In the genomic region with DNA sequence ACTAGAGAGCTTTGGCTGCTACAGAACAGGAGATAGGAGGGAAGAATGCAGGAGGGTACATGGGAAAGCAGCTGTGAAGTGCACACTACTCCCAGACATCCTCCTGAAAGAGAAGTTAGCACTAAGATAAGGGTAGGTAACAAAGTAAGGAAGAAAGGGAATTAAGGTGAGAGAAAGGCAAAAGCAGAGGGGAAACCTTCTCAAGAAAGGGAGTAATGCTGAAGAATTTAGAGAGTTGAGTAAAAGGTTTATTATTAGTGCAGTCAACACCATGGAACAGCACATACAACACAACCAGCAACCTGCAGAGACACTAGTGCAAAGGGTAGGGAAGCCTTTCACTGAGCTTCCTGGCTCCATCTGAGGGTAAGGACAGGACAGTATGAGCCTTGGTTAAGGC, we compare ENCODE assay signal across 23 cellular contexts. TPM values are rescaled to one million over a fixed set of nuclear protein-coding genes. Genes with fewer than 3 reads are reported as not detected.
"Had no signal": no experiment of that assay in that cellular context is flagged by ENCODE, and none has a peak within 500 bp of the region (broad histone marks: within the 10 kb centered on the region; RNA-seq: fewer than 3 reads in every experiment).

No MANE protein-coding gene starts in this region.

- H3K9me3 ChIP-seq: ascending aorta, breast epithelium, gastrocnemius medialis, sigmoid colon, SK-N-SH, tibial nerve, uterus had no signal

- H3K36me3 ChIP-seq: breast epithelium, uterus had no signal

- DNase-seq: activated CD4-positive, alpha-beta memory T cell treated with anti-CD3 and anti-CD28 coated beads for 36 hours; activated CD4-positive, alpha-beta T cell treated with anti-CD3 and anti-CD28 coated beads for 36 hours; activated CD8-positive, alpha-beta memory T cell treated with anti-CD3 and anti-CD28 coated beads, Interleukin-2, amount 10 ng/mL, durations not matched to agents 7 days and 5 days; activated effector memory CD4-positive, alpha-beta T cell treated with Interleukin-2 at 50 U/mL for 16 hours; activated T-cell treated with anti-CD3 and anti-CD28 coated beads, Interleukin-2, amount 50 U/mL, for 1 hour; dermis blood vessel endothelial cell; effector memory CD8-positive, alpha-beta T cell; gastrocnemius medialis; sigmoid colon; SK-N-SH; stimulated activated CD4-positive, alpha-beta T cell treated with anti-CD3 and anti-CD28 coated beads, Interleukin-1b, Interleukin-23, amount 100 ng/mL, for 48 hours; substantia nigra; uterus; WERI-Rb-1 had no signal

- H3K27ac ChIP-seq: ascending aorta, breast epithelium, sigmoid colon, tibial nerve, uterus, WERI-Rb-1 had no signal

- H3K4me1 ChIP-seq: breast epithelium, uterus had no signal

- ATAC-seq: activated CD4-positive, alpha-beta T cell treated with anti-CD3 and anti-CD28 coated beads for 36 hours; activated CD8-positive, alpha-beta memory T cell treated with anti-CD3 and anti-CD28 coated beads, Interleukin-2, amount 10 ng/mL, durations not matched to agents 7 days and 5 days; effector memory CD8-positive, alpha-beta T cell; gastrocnemius medialis; left lobe of liver had no signal

- H3K4me1 Mint-ChIP-seq: activated CD8-positive, alpha-beta memory T cell treated with anti-CD3 and anti-CD28 coated beads, Interleukin-2, amount 10 ng/mL, durations not matched to agents 7 days and 5 days had no signal

- H3K4me3 Mint-ChIP-seq: activated CD4-positive, alpha-beta memory T cell treated with anti-CD3 and anti-CD28 coated beads for 36 hours; activated CD4-positive, alpha-beta T cell treated with anti-CD3 and anti-CD28 coated beads for 36 hours; activated CD8-positive, alpha-beta memory T cell treated with anti-CD3 and anti-CD28 coated beads, Interleukin-2, amount 10 ng/mL, durations not matched to agents 7 days and 5 days; effector memory CD8-positive, alpha-beta T cell; neural crest cell; T-helper 1 cell treated with Interleukin-12 subunit alpha and Interleukin-12 subunit beta and Interleukin-4 antibody, amounts not matched to agents 30 μg/mL and 1 μg/mL, for 36 hours had no signal

- H3K27me3 ChIP-seq: ascending aorta, breast epithelium, gastrocnemius medialis, sigmoid colon, tibial nerve, uterus had no signal

- H3K9me3 Mint-ChIP-seq: activated CD4-positive, alpha-beta memory T cell treated with anti-CD3 and anti-CD28 coated beads for 36 hours; effector memory CD8-positive, alpha-beta T cell; neural crest cell; T-helper 1 cell treated with Interleukin-12 subunit alpha and Interleukin-12 subunit beta and Interleukin-4 antibody, amounts not matched to agents 30 μg/mL and 1 μg/mL, for 36 hours had no signal

- H3K4me3 ChIP-seq: ascending aorta, breast epithelium, gastrocnemius medialis, sigmoid colon, tibial nerve, uterus had no signal

- H3K27ac Mint-ChIP-seq: activated CD4-positive, alpha-beta memory T cell treated with anti-CD3 and anti-CD28 coated beads for 36 hours; activated CD4-positive, alpha-beta T cell treated with anti-CD3 and anti-CD28 coated beads for 36 hours; activated CD8-positive, alpha-beta memory T cell treated with anti-CD3 and anti-CD28 coated beads, Interleukin-2, amount 10 ng/mL, durations not matched to agents 7 days and 5 days; T-helper 1 cell treated with Interleukin-12 subunit alpha and Interleukin-12 subunit beta and Interleukin-4 antibody, amounts not matched to agents 30 μg/mL and 1 μg/mL, for 36 hours had no signal

- H3K27me3 Mint-ChIP-seq: activated CD4-positive, alpha-beta memory T cell treated with anti-CD3 and anti-CD28 coated beads for 36 hours; activated CD4-positive, alpha-beta T cell treated with anti-CD3 and anti-CD28 coated beads for 36 hours; activated CD8-positive, alpha-beta memory T cell treated with anti-CD3 and anti-CD28 coated beads, Interleukin-2, amount 10 ng/mL, durations not matched to agents 7 days and 5 days; effector memory CD8-positive, alpha-beta T cell had no signal

RNA-seq across cellular contexts. Expression of a gene that starts 25.6 kb away (rescaled TPM):
- total RNA-seq: ascending aorta, dermis blood vessel endothelial cell, epithelial cell of proximal tubule, osteocyte, pulmonary artery endothelial cell, sigmoid colon had no signal
